ENCODE assay signal across 10 cellular contexts in the genomic region with DNA sequence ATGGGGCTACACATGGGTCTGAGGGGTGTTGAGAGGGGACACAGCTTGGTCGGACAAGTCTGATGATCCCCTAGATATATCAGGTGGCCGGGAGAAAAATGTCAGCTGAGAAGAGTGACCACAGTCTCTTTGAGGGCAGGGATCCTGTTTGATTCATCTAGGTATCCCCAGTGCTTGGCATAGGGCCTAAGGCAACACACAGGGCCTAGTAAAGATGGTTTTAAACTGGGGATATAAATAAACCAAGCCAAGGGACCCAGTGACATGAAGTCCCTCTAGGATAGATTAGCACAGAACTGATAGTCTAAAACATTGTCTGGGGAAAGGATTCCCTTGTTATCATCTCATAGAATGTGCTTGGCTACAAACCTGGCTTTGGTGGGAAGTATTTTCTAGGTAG. TPM values are rescaled to one million over a fixed set of nuclear protein-coding genes. Genes with fewer than 3 reads are reported as not detected.
DNase-seq lines count a peak whose midpoint lies in the region; ATAC-seq and TF ChIP-seq lines count a peak whose summit lies in the region.
"Had no signal": no experiment of that assay in that cellular context is flagged by ENCODE, and none has a peak within 500 bp of the region (broad histone marks: within the 10 kb centered on the region; RNA-seq: fewer than 3 reads in every experiment).

No MANE protein-coding gene starts in this region.

- H3K27ac Mint-ChIP-seq in H9, result peak overlapping the region in 1 of 3 experiments; percentile 81; a peak in 1 of 7 replicates
- H3K27ac Mint-ChIP-seq in activated T-helper 2 cell treated with anti-CD3 and anti-CD28 coated beads, Interferon-gamma antibody, Interleukin-2, Interleukin-4, amounts not matched to agents 10 μg/mL and 5 μg/mL and 100 μg/mL, durations not matched to agents 14 hours and 24 hours and 36 hours, result peak overlapping the region; percentile 73
- peak overlapping the region; percentile 92 for H3K27ac Mint-ChIP-seq in memory B cell

- no peak for TF ChIP-seq CTCF in AG09309 (IDR thresholded peaks at IDR 0.05; ENCODE audit: control insufficient read depth, insufficient read depth, low read depth, low read length, missing control alignments)
- TF ChIP-seq CTCF in H9 (conservative IDR thresholded peaks at IDR 0.05), result no peak
- no peak for TF ChIP-seq CTCF in ascending aorta (IDR thresholded peaks at IDR 0.05)
- no peak for TF ChIP-seq CTCF in esophagus squamous epithelium (IDR thresholded peaks at IDR 0.05)

- H3K14ac ChIP-seq in H9 (ENCODE audit: insufficient read depth, low read length), result no peak overlapping the region

- intact Hi-C loops in activated T-helper 2 cell treated with anti-CD3 and anti-CD28 coated beads, Interferon-gamma antibody, Interleukin-2, Interleukin-4, amounts not matched to agents 10 μg/mL and 5 μg/mL and 100 μg/mL, durations not matched to agents 14 hours and 24 hours and 36 hours (cut with micrococcal nuclease), result loop anchor here (5.0 kb wide), 1 partner anchor 151 kb away; a partner anchor contains a TSS
- intact Hi-C loops in ascending aorta (cut with DNase I), result loop anchor here (5.0 kb wide), 6 partner anchors 96 to 381 kb away; a partner anchor contains a TSS
- intact Hi-C loops in esophagus squamous epithelium (cut with DNase I), result no loop called here

- no CpG with 5 or more reads among the region's 2 CpGs for WGBS in H9 (ENCODE audit: extremely low coverage, insufficient read length, low lambda C conversion rate)
- WGBS in esophagus squamous epithelium, 2 donors, result 74 to 82% methylated on average over 2 of the region's 2 CpGs

- peaks cover 2% of the 10 kb centered on the region for H3K79me1 ChIP-seq in H9 (ENCODE audit: insufficient read depth, low read depth, low read length, poor library complexity, severe bottlenecking)

- H3K56ac ChIP-seq in H9 (ENCODE audit: insufficient read length, low read depth, low read length), result no peak overlapping the region

- H4K91ac ChIP-seq in H9 (ENCODE audit: insufficient read length, low read depth, low read length), result no peak overlapping the region

- H2BK120ac ChIP-seq in H9 (ENCODE audit: low read depth, low read length, poor library complexity, severe bottlenecking), result no peak overlapping the region

- H3T11ph ChIP-seq in H9 (ENCODE audit: low read length), result no peak overlapping the region

- H3K9me3 ChIP-seq in H9 (ENCODE audit: control insufficient read depth, low read depth, low read length), result no peaks in the 10 kb centered on the region
- no peaks in the 10 kb centered on the region for H3K9me3 ChIP-seq in ascending aorta
- no peaks in the 10 kb centered on the region for H3K9me3 ChIP-seq in esophagus squamous epithelium

- no peak overlapping the region for H4K8ac ChIP-seq in H9 (replicated peaks; ENCODE audit: insufficient read length, low read depth, low read length)

- H3K27me3 ChIP-seq in H9 (ENCODE audit: insufficient read depth, low read length) (no peaks in the 10 kb centered on the region), ascending aorta (no peaks in the 10 kb centered on the region), esophagus squamous epithelium (no peaks in the 10 kb centered on the region)

- no peaks in the 10 kb centered on the region; the same call in 1 of the 2 replicates for H3K4me1 ChIP-seq in H9 (ENCODE audit: insufficient read depth, low read length)
- peaks cover 4 to 7% of the 10 kb centered on the region in 2 donors for H3K4me1 ChIP-seq in ascending aorta
- H3K4me1 ChIP-seq in esophagus squamous epithelium, result peaks cover 9 to 35% (median 11%) of the 10 kb centered on the region in 3 donors

- H3K4me1 Mint-ChIP-seq in H9 (peaks cover 16 to 18% of the 10 kb centered on the region in 2 experiments), memory B cell (peaks cover 18% of the 10 kb centered on the region)
- H3K4me1 Mint-ChIP-seq in activated T-helper 2 cell treated with anti-CD3 and anti-CD28 coated beads, Interferon-gamma antibody, Interleukin-2, Interleukin-4, amounts not matched to agents 10 μg/mL and 5 μg/mL and 100 μg/mL, durations not matched to agents 14 hours and 24 hours and 36 hours (ENCODE audit: low read depth), result peaks cover 22% of the 10 kb centered on the region

- ATAC-seq in memory B cell (ENCODE audit: low read depth), result no peak
- no peak for ATAC-seq in HG03520 (IDR thresholded peaks at IDR 0.05; ENCODE audit: unreplicated experiment)
- no peak for ATAC-seq in HG02840 (IDR thresholded peaks at IDR 0.05; ENCODE audit: low FRiP score, unreplicated experiment)
- ATAC-seq: esophagus mucosa had no signal

- no peaks in the 10 kb centered on the region for H3K79me2 ChIP-seq in H9 (ENCODE audit: insufficient read depth, low read length)

- no peak overlapping the region for H3K18ac ChIP-seq in H9 (ENCODE audit: insufficient read length, low read depth, low read length)

- H2BK15ac ChIP-seq in H9 (ENCODE audit: low read depth, low read length), result no peak overlapping the region

- H3K36me3 ChIP-seq in ascending aorta (peaks cover 0 to 9% of the 10 kb centered on the region in 2 donors), esophagus squamous epithelium (peaks cover 0 to 20% (median 0%) of the 10 kb centered on the region in 3 donors)

- H3K27me3 Mint-ChIP-seq in H9 (ENCODE audit: low read depth) (no peaks in the 10 kb centered on the region), memory B cell (no peaks in the 10 kb centered on the region)
- peaks cover 7% of the 10 kb centered on the region for H3K27me3 Mint-ChIP-seq in activated T-helper 2 cell treated with anti-CD3 and anti-CD28 coated beads, Interferon-gamma antibody, Interleukin-2, Interleukin-4, amounts not matched to agents 10 μg/mL and 5 μg/mL and 100 μg/mL, durations not matched to agents 14 hours and 24 hours and 36 hours (ENCODE audit: low read depth)

- H2AK5ac ChIP-seq in H9 (ENCODE audit: insufficient read length, low read length), result no peak overlapping the region

- H4K5ac ChIP-seq in H9 (ENCODE audit: insufficient read length, low read depth, low read length), result no peak overlapping the region

- H3K4me3 Mint-ChIP-seq in H9, result peak overlapping the region; percentile 96 to 97
- peak overlapping the region; percentile 99 for H3K4me3 Mint-ChIP-seq in activated T-helper 2 cell treated with anti-CD3 and anti-CD28 coated beads, Interferon-gamma antibody, Interleukin-2, Interleukin-4, amounts not matched to agents 10 μg/mL and 5 μg/mL and 100 μg/mL, durations not matched to agents 14 hours and 24 hours and 36 hours (ENCODE audit: low read depth)
- peak overlapping the region; percentile 92 for H3K4me3 Mint-ChIP-seq in memory B cell

- H3K27ac ChIP-seq in H9 (ENCODE audit: insufficient read length, low read depth, low read length) (no peak overlapping the region), ascending aorta (no peak overlapping the region), esophagus squamous epithelium (no peak overlapping the region)

- no peak overlapping the region for H2AFZ ChIP-seq in H9 (ENCODE audit: low read length)

- TF ChIP-seq POLR2A in esophagus squamous epithelium (IDR thresholded peaks at IDR 0.05), result no peak

- H2BK5ac ChIP-seq in H9 (ENCODE audit: insufficient read length, low read length), result no peak overlapping the region

- DNase-seq in AG09309 (ENCODE audit: low read depth) (no peak), H9 (no peak), memory B cell (ENCODE audit: low spot score in 2 of 2) (no peak), ascending aorta (ENCODE audit: low spot score in 2 of 2) (no peak), esophagus squamous epithelium (lab: John Stamatoyannopoulos, UW) (no peak)
- DNase-seq in activated T-helper 2 cell treated with anti-CD3 and anti-CD28 coated beads, Interferon-gamma antibody, Interleukin-2, Interleukin-4, amounts not matched to agents 10 μg/mL and 5 μg/mL and 100 μg/mL, durations not matched to agents 14 hours and 24 hours and 36 hours (ENCODE audit: low spot score), result no peak
- DNase-seq: stimulated activated CD4-positive, alpha-beta T cell treated with anti-CD3 and anti-CD28 coated beads, Interleukin-2, amount 100 ng/mL, for 24 hours had no signal

- no peak overlapping the region for H2BK20ac ChIP-seq in H9 (ENCODE audit: low read depth, low read length, poor library complexity, severe bottlenecking)

- H3K9ac ChIP-seq in H9 (ENCODE audit: extremely low read depth, insufficient read length, low read length), result peak overlapping the region; percentile 94

- no peak overlapping the region for H3K23ac ChIP-seq in H9 (ENCODE audit: insufficient read length, low read depth, low read length)

- H4K20me1 ChIP-seq in H9 (ENCODE audit: control insufficient read depth, insufficient read depth, insufficient read length), result no peaks in the 10 kb centered on the region

- H3K9me3 Mint-ChIP-seq in H9 (no peaks in the 10 kb centered on the region), memory B cell (no peaks in the 10 kb centered on the region)
- H3K9me3 Mint-ChIP-seq in activated T-helper 2 cell treated with anti-CD3 and anti-CD28 coated beads, Interferon-gamma antibody, Interleukin-2, Interleukin-4, amounts not matched to agents 10 μg/mL and 5 μg/mL and 100 μg/mL, durations not matched to agents 14 hours and 24 hours and 36 hours, result no peaks in the 10 kb centered on the region

- no peak overlapping the region for H2BK12ac ChIP-seq in H9 (ENCODE audit: insufficient read length, low read depth, low read length)

- no peak overlapping the region for H3K4ac ChIP-seq in H9 (ENCODE audit: low read depth, low read length)

- no peaks in the 10 kb centered on the region for H3K23me2 ChIP-seq in H9 (ENCODE audit: insufficient read length, low read depth, low read length, poor library complexity, severe bottlenecking)

- peak overlapping the region; percentile 91; the same call in 1 of the 2 replicates for H3K4me3 ChIP-seq in AG09309 (ENCODE audit: control insufficient read depth, low read depth, low read length)
- no peak overlapping the region for H3K4me3 ChIP-seq in ascending aorta
- no peak overlapping the region for H3K4me3 ChIP-seq in esophagus squamous epithelium

- H3K36me3 Mint-ChIP-seq in H9 (ENCODE audit: insufficient read depth in 1 of 3, low read depth in 3 of 3) (peaks cover 4 to 20% (median 18%) of the 10 kb centered on the region in 3 experiments; a peak in 5 of 7 replicates), memory B cell (peaks cover 6% of the 10 kb centered on the region)
- H3K36me3 Mint-ChIP-seq in activated T-helper 2 cell treated with anti-CD3 and anti-CD28 coated beads, Interferon-gamma antibody, Interleukin-2, Interleukin-4, amounts not matched to agents 10 μg/mL and 5 μg/mL and 100 μg/mL, durations not matched to agents 14 hours and 24 hours and 36 hours (ENCODE audit: low read depth), result peaks cover 12% of the 10 kb centered on the region

- H3K4me2 ChIP-seq in H9 (ENCODE audit: insufficient read depth, insufficient read length, low read length), result peak overlapping the region; percentile 76

RNA-seq across cellular contexts. Expression of a gene that starts 1.4 kb away (rescaled TPM):
- total RNA-seq in H9 (2021) (11.7 and 15.6 TPM in 2 replicates), ascending aorta (6.2 TPM), esophagus squamous epithelium (1 to 10 TPM; 4.4 to 8.2 (median 4.8) TPM)
- total RNA-seq in activated T-helper 2 cell treated with anti-CD3 and anti-CD28 coated beads, Interferon-gamma antibody, Interleukin-2, Interleukin-4, amounts not matched to agents 10 μg/mL and 5 μg/mL and 100 μg/mL, durations not matched to agents 14 hours and 24 hours and 36 hours, result 11.9 and 13.3 TPM in 2 replicates
